In genomic region chr21:31501921-31502320, GRCh38 we compare ENCODE assay signal across 25 cellular contexts.
"Had no signal": no experiment of that assay in that cellular context is flagged by ENCODE, and none has a peak within 500 bp of the region (broad histone marks: within the 10 kb centered on the region; RNA-seq: fewer than 3 reads in every experiment).

No MANE protein-coding gene starts in this region.

- H3K9me3 Mint-ChIP-seq: activated naive CD4-positive, alpha-beta T cell treated with anti-CD3 and anti-CD28 coated beads, Interleukin-2, amount 50 U/mL, for 24 hours; activated T-cell treated with anti-CD3 and anti-CD28 coated beads, Interleukin-2, amount 50 U/mL, for 72 hours; neural crest cell; stimulated activated naive CD8-positive, alpha-beta T cell treated with anti-CD3 and anti-CD28 coated beads, Interleukin-15, amount 100 ng/mL, for 72 hours; T-helper 1 cell treated with Interleukin-12 subunit alpha and Interleukin-12 subunit beta and Interleukin-4 antibody, amounts not matched to agents 30 μg/mL and 1 μg/mL, for 36 hours had no signal

- ATAC-seq: activated T-cell treated with anti-CD3 and anti-CD28 coated beads, Interleukin-2, amount 50 U/mL, for 72 hours; left lung; right lobe of liver; stimulated activated naive CD8-positive, alpha-beta T cell treated with anti-CD3 and anti-CD28 coated beads, Interleukin-15, amount 100 ng/mL, for 72 hours; upper lobe of right lung had no signal

- H3K4me3 Mint-ChIP-seq: activated naive CD4-positive, alpha-beta T cell treated with anti-CD3 and anti-CD28 coated beads, Interleukin-2, amount 50 U/mL, for 24 hours; activated T-cell treated with anti-CD3 and anti-CD28 coated beads, Interleukin-2, amount 50 U/mL, for 72 hours; neural crest cell; stimulated activated naive CD8-positive, alpha-beta T cell treated with anti-CD3 and anti-CD28 coated beads, Interleukin-15, amount 100 ng/mL, for 72 hours; T-helper 1 cell treated with Interleukin-12 subunit alpha and Interleukin-12 subunit beta and Interleukin-4 antibody, amounts not matched to agents 30 μg/mL and 1 μg/mL, for 36 hours had no signal

- H3K27me3 ChIP-seq: ascending aorta, breast epithelium, left lung, right lobe of liver, testis, upper lobe of right lung had no signal

- H3K27ac ChIP-seq: ascending aorta, left lung, prostate gland, right lobe of liver, testis, upper lobe of right lung had no signal

- H3K4me1 ChIP-seq: ascending aorta, breast epithelium, left lung, prostate gland, right lobe of liver, upper lobe of right lung had no signal

- H3K36me3 Mint-ChIP-seq: activated naive CD4-positive, alpha-beta T cell treated with anti-CD3 and anti-CD28 coated beads, Interleukin-2, amount 50 U/mL, for 24 hours had no signal

- H3K27ac Mint-ChIP-seq: activated naive CD4-positive, alpha-beta T cell treated with anti-CD3 and anti-CD28 coated beads, Interleukin-2, amount 50 U/mL, for 24 hours; activated T-cell treated with anti-CD3 and anti-CD28 coated beads, Interleukin-2, amount 50 U/mL, for 72 hours; stimulated activated naive CD8-positive, alpha-beta T cell treated with anti-CD3 and anti-CD28 coated beads, Interleukin-15, amount 100 ng/mL, for 72 hours; T-helper 1 cell treated with Interleukin-12 subunit alpha and Interleukin-12 subunit beta and Interleukin-4 antibody, amounts not matched to agents 30 μg/mL and 1 μg/mL, for 36 hours had no signal

- H3K4me2 ChIP-seq: smooth muscle cell had no signal

- H3K9me3 ChIP-seq: ascending aorta, breast epithelium, left lung, prostate gland, right lobe of liver, testis, upper lobe of right lung had no signal

- H3K27me3 Mint-ChIP-seq: activated naive CD4-positive, alpha-beta T cell treated with anti-CD3 and anti-CD28 coated beads, Interleukin-2, amount 50 U/mL, for 24 hours; stimulated activated naive CD8-positive, alpha-beta T cell treated with anti-CD3 and anti-CD28 coated beads, Interleukin-15, amount 100 ng/mL, for 72 hours had no signal

- DNase-seq: activated CD4-positive, alpha-beta T cell treated with anti-CD3 and anti-CD28 coated beads, Interleukin-2, amount 50 U/mL, for 1 hour; activated CD4-positive, CD25-positive, alpha-beta regulatory T cell treated with anti-CD3 and anti-CD28 coated beads, Interleukin-2, amount 50 U/mL, for 72 hours; activated CD8-positive, alpha-beta memory T cell treated with anti-CD3 and anti-CD28 coated beads, Interleukin-2, amount 50 U/mL, for 4 hours; activated effector memory CD4-positive, alpha-beta T cell treated with anti-CD3 and anti-CD28 coated beads, Interleukin-2, amount 50 U/mL, for 16 hours; activated T-cell treated with anti-CD3 and anti-CD28 coated beads, Interleukin-2, amount 50 U/mL, for 72 hours; cerebellar nuclear complex; cortex of kidney; foreskin fibroblast; glutamatergic neuron; hypothalamus; islet precursor cell; left lung; midbrain; right lobe of liver; stimulated activated CD4-positive, alpha-beta T cell treated with anti-CD3 and anti-CD28 coated beads, Interleukin-4, amount 100 ng/mL, for 1 hour; stimulated activated naive CD8-positive, alpha-beta T cell treated with anti-CD3 and anti-CD28 coated beads, Interleukin-15, amount 100 ng/mL, for 72 hours; testis; upper lobe of right lung had no signal

- H3K4me3 ChIP-seq: ascending aorta, breast epithelium, left lung, prostate gland, right lobe of liver, smooth muscle cell, testis, upper lobe of right lung had no signal

- H3K36me3 ChIP-seq: ascending aorta, breast epithelium, left lung, prostate gland, right lobe of liver, upper lobe of right lung had no signal
